8 cellular contexts compared by ENCODE assay signal in the genomic region with DNA sequence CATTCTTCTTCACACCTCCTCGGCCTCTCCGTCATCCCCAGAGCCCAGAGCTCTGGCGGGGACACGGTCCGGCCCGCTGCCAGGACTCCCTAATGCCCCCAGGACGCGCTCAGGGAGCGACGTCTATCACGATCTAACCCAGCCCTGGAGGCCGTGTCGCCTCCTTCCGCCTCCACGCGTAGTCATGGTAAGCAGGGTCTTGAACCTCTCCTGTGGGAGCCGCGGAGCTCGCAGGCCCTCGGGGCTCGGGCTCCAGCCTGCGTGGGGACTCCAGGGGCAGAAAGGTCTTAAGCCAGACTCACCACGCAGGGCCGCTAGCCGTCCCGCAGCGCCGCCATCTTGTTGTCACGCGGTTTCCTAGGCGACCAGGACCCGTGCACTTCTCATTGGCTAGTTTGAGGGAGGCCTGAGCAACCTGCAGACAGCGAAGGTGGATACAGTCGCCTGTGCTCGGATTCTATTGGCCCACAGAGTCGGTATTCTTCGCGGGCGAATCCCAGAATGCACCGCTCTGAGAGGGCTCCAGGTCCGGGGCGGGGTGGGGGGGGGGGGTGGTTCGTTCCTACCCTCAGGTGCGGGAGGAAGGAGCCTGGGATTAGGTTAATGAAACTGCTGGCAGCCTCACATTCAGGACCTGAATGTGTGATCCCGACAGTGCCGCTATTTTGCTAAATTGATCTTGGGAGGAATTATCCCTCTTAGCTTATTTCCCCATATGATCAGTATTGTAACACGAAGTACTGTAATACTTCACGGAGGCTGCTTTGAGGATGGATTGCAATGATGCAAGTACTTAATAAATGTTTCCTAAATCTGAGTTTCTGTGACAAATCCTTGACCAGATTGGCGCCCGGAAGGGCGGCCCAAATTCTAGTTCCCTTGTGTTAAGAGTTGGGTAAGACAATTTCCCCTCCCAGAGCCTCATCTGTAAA. TPM values are rescaled to one million over a fixed set of nuclear protein-coding genes. Genes with fewer than 3 reads are reported as not detected.
DNase-seq lines count a peak whose midpoint lies in the region; ATAC-seq, FAIRE-seq and TF ChIP-seq lines count a peak whose summit lies in the region.

A gene with protein sequence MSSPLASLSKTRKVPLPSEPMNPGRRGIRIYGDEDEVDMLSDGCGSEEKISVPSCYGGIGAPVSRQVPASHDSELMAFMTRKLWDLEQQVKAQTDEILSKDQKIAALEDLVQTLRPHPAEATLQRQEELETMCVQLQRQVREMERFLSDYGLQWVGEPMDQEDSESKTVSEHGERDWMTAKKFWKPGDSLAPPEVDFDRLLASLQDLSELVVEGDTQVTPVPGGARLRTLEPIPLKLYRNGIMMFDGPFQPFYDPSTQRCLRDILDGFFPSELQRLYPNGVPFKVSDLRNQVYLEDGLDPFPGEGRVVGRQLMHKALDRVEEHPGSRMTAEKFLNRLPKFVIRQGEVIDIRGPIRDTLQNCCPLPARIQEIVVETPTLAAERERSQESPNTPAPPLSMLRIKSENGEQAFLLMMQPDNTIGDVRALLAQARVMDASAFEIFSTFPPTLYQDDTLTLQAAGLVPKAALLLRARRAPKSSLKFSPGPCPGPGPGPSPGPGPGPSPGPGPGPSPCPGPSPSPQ (minus strand): TSS at position 347 of the 932 bp plus-strand sequence. CDS start 3,753 bp downstream, outside the sequence.

- no peaks in the 10 kb centered on the region for H3K4me1 ChIP-seq in BE2C

- no peaks in the 10 kb centered on the region for H3K27me3 ChIP-seq in BE2C

- no peaks in the 10 kb centered on the region for H3K36me3 ChIP-seq in BE2C

- FAIRE-seq in GM19239 (lab: Jason Lieb, UNC), result peak; percentile 98

- DNase-seq in BE2C (peak; percentile 89), GM19239 (ENCODE audit: insufficient read length, low spot score) (peak; percentile 99), NCI-H510A treated with DMSO at 0.1 percent for 48 hours (lab: John Stamatoyannopoulos, UW) (peak; percentile 96), cerebellum (ENCODE audit: low spot score) (peak; percentile 98), kidney glomerular epithelial cell (lab: John Stamatoyannopoulos, UW) (peak; percentile 96)
- DNase-seq in activated CD4-positive, alpha-beta T cell treated with anti-CD3 and anti-CD28 coated beads for 1 hour, result peak; percentile 85
- DNase-seq in stimulated activated CD4-positive, alpha-beta T cell treated with anti-CD3 and anti-CD28 coated beads, Interleukin-1b, Interleukin-23, amount 100 ng/mL, for 1 hour (ENCODE audit: low read depth in 2 of 2), result peak; percentile 76 to 77

- TF ChIP-seq CTCF in BE2C (IDR thresholded peaks at IDR 0.05; ENCODE audit: low read depth, low read length), result no peak

- ATAC-seq in HG03442 (IDR thresholded peaks at IDR 0.05; ENCODE audit: unreplicated experiment), result peak; percentile 97

- no peaks in the 10 kb centered on the region for H3K9me3 ChIP-seq in BE2C

- peak within 1 kb of the TSS; percentile 69 for H3K4me3 ChIP-seq in BE2C (ENCODE audit: low read depth, low read length)

RNA-seq across cellular contexts. Expression of the gene that starts here (rescaled TPM):
- 8.4 TPM for polyA plus RNA-seq in BE2C (2012; ENCODE audit: insufficient read depth, insufficient read length, low read depth)
- 10.2 TPM for total RNA-seq in cerebellum

Comparison
In these comparisons a context has a peak if more than half of its experiments do, and no peak if none do; other contexts are left out.
1. Peak in every context shown above with its lines: DNase-seq, ATAC-seq and H3K4me3 ChIP-seq.